18 cellular contexts compared by ENCODE assay signal in the genomic region with DNA sequence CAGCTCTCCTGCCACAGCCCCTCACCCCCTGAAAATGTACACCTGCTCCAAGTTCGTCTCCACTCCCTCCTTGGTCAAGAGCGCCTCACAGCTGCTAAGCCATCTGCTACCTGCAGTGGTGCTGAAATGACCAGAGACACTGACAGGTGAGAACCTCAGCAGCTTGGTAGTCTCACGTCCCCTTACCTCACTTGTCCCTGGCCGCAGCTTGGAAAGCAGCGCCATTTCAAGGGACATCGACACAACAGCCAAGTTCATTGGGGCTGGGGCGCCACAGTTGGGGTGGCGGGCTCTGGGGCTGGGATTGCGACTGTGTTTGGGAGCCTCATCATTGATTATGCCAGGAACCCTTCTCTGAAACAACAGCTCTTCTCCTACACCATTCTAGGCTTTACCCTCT. TPM values are rescaled to one million over a fixed set of nuclear protein-coding genes. Genes with fewer than 3 reads are reported as not detected.
DNase-seq lines count a peak whose midpoint lies in the region; FAIRE-seq and TF ChIP-seq lines count a peak whose summit lies in the region.
"Had no signal": no experiment of that assay in that cellular context is flagged by ENCODE, and none has a peak within 500 bp of the region (broad histone marks: within the 10 kb centered on the region; RNA-seq: fewer than 3 reads in every experiment).

No MANE protein-coding gene starts in this region.

- H3K27ac ChIP-seq in smooth muscle cell (ENCODE audit: low read depth) (no peak overlapping the region), kidney (ENCODE audit: low read depth in 2 of 2, low read length in 2 of 2) (no peak overlapping the region)
- H3K27ac ChIP-seq: breast epithelium, ovary had no signal

- 94% methylated on average over 9 of the region's 9 CpGs for WGBS in smooth muscle cell (ENCODE audit: low lambda C conversion rate)

- TF ChIP-seq CTCF in nephron (IDR thresholded peaks at IDR 0.05; ENCODE audit: unreplicated experiment in 3 of 3) = no peak
- no peak for TF ChIP-seq CTCF in smooth muscle cell (IDR thresholded peaks at IDR 0.05; ENCODE audit: borderline replicate concordance, insufficient read depth, poor library complexity, severe bottlenecking)
- no peak for TF ChIP-seq CTCF in kidney (IDR thresholded peaks at IDR 0.05; ENCODE audit: borderline replicate concordance, extremely low read depth, insufficient read depth)

- TF ChIP-seq POLR2A in GM12892 (IDR thresholded peaks at IDR 0.05; ENCODE audit: low read depth, low read length) = no peak

- peak overlapping the region; percentile 32 for H3K4me3 Mint-ChIP-seq in T-helper 2 cell treated with Interferon-gamma antibody and Interleukin-4, amounts not matched to agents 5 μg/mL and 100 μg/mL, for 36 hours
- H3K4me3 Mint-ChIP-seq in activated naive CD8-positive, alpha-beta T cell = peak overlapping the region; percentile 43
- no peak overlapping the region for H3K4me3 Mint-ChIP-seq in nephron
- H3K4me3 Mint-ChIP-seq: H9 had no signal

- intact Hi-C loops in kidney (cut with DNase I) = no loop called here

- peak; percentile 21 for FAIRE-seq in GM12892 (lab: Jason Lieb, UNC)
- no peak for FAIRE-seq in kidney (lab: Jason Lieb, UNC)
- FAIRE-seq: D721Med had no signal

- no peak overlapping the region for H3K4me3 ChIP-seq in smooth muscle cell
- no peak overlapping the region for H3K4me3 ChIP-seq in kidney (ENCODE audit: low read length in 2 of 2)
- H3K4me3 ChIP-seq: breast epithelium, MG63, ovary, skin epidermis had no signal

- H3K27ac Mint-ChIP-seq in T-helper 2 cell treated with Interferon-gamma antibody and Interleukin-4, amounts not matched to agents 5 μg/mL and 100 μg/mL, for 36 hours = peak overlapping the region; percentile 64
- peak overlapping the region; percentile 97 for H3K27ac Mint-ChIP-seq in activated naive CD8-positive, alpha-beta T cell
- peak overlapping the region; percentile 26 to 75 (median 67) for H3K27ac Mint-ChIP-seq in nephron

- no peaks in the 10 kb centered on the region for H3K27me3 Mint-ChIP-seq in T-helper 2 cell treated with Interferon-gamma antibody and Interleukin-4, amounts not matched to agents 5 μg/mL and 100 μg/mL, for 36 hours (ENCODE audit: low read depth)
- no peaks in the 10 kb centered on the region for H3K27me3 Mint-ChIP-seq in activated naive CD8-positive, alpha-beta T cell
- H3K27me3 Mint-ChIP-seq in nephron (ENCODE audit: low read depth) = no peaks in the 10 kb centered on the region

- H3K4me1 ChIP-seq in smooth muscle cell (ENCODE audit: low read depth) (no peaks in the 10 kb centered on the region), kidney (ENCODE audit: control insufficient read depth in 1 of 2, insufficient read depth in 1 of 2, low read depth in 1 of 2, low read length in 2 of 2) (no peaks in the 10 kb centered on the region)
- H3K4me1 ChIP-seq: breast epithelium had no signal

- no peaks in the 10 kb centered on the region for H4K20me1 ChIP-seq in smooth muscle cell (ENCODE audit: low read depth)

- H3K9me3 ChIP-seq in smooth muscle cell (replicated peaks; ENCODE audit: low read depth) (no peaks in the 10 kb centered on the region), kidney (ENCODE audit: control insufficient read depth in 1 of 2, low read length in 2 of 2) (no peaks in the 10 kb centered on the region)
- H3K9me3 ChIP-seq: breast epithelium, MG63, ovary had no signal

- H3K9ac ChIP-seq in smooth muscle cell (ENCODE audit: low read depth) (no peak overlapping the region), kidney (ENCODE audit: low read length in 2 of 2) (no peak overlapping the region)

- DNase-seq in T-helper 2 cell treated with Interferon-gamma antibody and Interleukin-4, amounts not matched to agents 5 μg/mL and 100 μg/mL, for 36 hours (ENCODE audit: low spot score) = no peak
- DNase-seq in T-helper 2 cell (no peak), GM12892 (ENCODE audit: insufficient read length) (no peak), Ammon's horn (ENCODE audit: low spot score) (no peak), smooth muscle cell (lab: John Stamatoyannopoulos, UW; ENCODE audit: unreplicated experiment) (no peak), kidney (no peak)
- DNase-seq: activated CD4-positive, alpha-beta T cell treated with anti-CD3 and anti-CD28 coated beads, Interleukin-2, amount 50 U/mL, for 1 hour; activated effector memory CD4-positive, alpha-beta T cell treated with anti-CD3 and anti-CD28 coated beads, Interleukin-2, amount 50 U/mL, for 16 hours; H9; MG63; NCI-H187 treated with DMSO at 0.1 percent for 48 hours; ovary; Right ventricle myocardium superior had no signal

- no peaks in the 10 kb centered on the region for H3K79me2 ChIP-seq in smooth muscle cell (ENCODE audit: low read depth)

- peaks cover 78% of the 10 kb centered on the region for H3K4me1 Mint-ChIP-seq in T-helper 2 cell treated with Interferon-gamma antibody and Interleukin-4, amounts not matched to agents 5 μg/mL and 100 μg/mL, for 36 hours (ENCODE audit: low read depth)
- peaks cover 89% of the 10 kb centered on the region for H3K4me1 Mint-ChIP-seq in activated naive CD8-positive, alpha-beta T cell (ENCODE audit: low read depth)
- H3K4me1 Mint-ChIP-seq in nephron = peaks cover 71% of the 10 kb centered on the region
- H3K4me1 Mint-ChIP-seq: H9 had no signal

- H3F3A ChIP-seq in smooth muscle cell (ENCODE audit: low read depth) = no peaks in the 10 kb centered on the region

- H2AFZ ChIP-seq in smooth muscle cell (ENCODE audit: low read depth) = no peak overlapping the region

- H3K36me3 ChIP-seq in smooth muscle cell (ENCODE audit: low read depth) = no peaks in the 10 kb centered on the region
- H3K36me3 ChIP-seq in kidney (ENCODE audit: control insufficient read depth in 1 of 2, insufficient read depth in 2 of 2, low read length in 2 of 2) = no peaks in the 10 kb centered on the region
- H3K36me3 ChIP-seq: breast epithelium, MG63, ovary had no signal

- no peak overlapping the region for H3K4me2 ChIP-seq in smooth muscle cell

- no peaks in the 10 kb centered on the region for H3K27me3 ChIP-seq in smooth muscle cell (ENCODE audit: low read depth)
- H3K27me3 ChIP-seq: breast epithelium, MG63, ovary had no signal

- H3K9me3 Mint-ChIP-seq in T-helper 2 cell treated with Interferon-gamma antibody and Interleukin-4, amounts not matched to agents 5 μg/mL and 100 μg/mL, for 36 hours = peaks cover 4% of the 10 kb centered on the region
- no peaks in the 10 kb centered on the region for H3K9me3 Mint-ChIP-seq in activated naive CD8-positive, alpha-beta T cell (ENCODE audit: low read depth)
- H3K9me3 Mint-ChIP-seq in nephron = no peaks in the 10 kb centered on the region

- peaks cover 42% of the 10 kb centered on the region for H3K36me3 Mint-ChIP-seq in T-helper 2 cell treated with Interferon-gamma antibody and Interleukin-4, amounts not matched to agents 5 μg/mL and 100 μg/mL, for 36 hours (ENCODE audit: low read depth)
- H3K36me3 Mint-ChIP-seq in activated naive CD8-positive, alpha-beta T cell = peaks cover 18% of the 10 kb centered on the region
- H3K36me3 Mint-ChIP-seq in nephron (ENCODE audit: low read depth) = no peaks in the 10 kb centered on the region

RNA-seq across cellular contexts. Expression of gene ANKRD44, which starts 47.5 kb away (rescaled TPM):
- polyA plus RNA-seq in GM12892 (2012; ENCODE audit: missing spikeins) = 32.8 TPM
- 5.5 and 6.0 TPM in 2 replicates for total RNA-seq in smooth muscle cell
- polyA plus RNA-seq in smooth muscle cell = 2.4 and 3.6 TPM in 2 replicates
- 39.2 TPM for total RNA-seq in kidney
- polyA plus RNA-seq in kidney (ENCODE audit: insufficient read depth, low read depth, low replicate concordance) = 2.2 TPM

Comparison
In these comparisons a context has a peak if more than half of its experiments do, and no peak if none do; other contexts are left out.
1. H3K4me3 Mint-ChIP-seq: peak in T-helper 2 cell treated with Interferon-gamma antibody and Interleukin-4, amounts not matched to agents 5 μg/mL and 100 μg/mL, for 36 hours (single experiment) and activated naive CD8-positive, alpha-beta T cell (single experiment); none in nephron (0 of 3).
2. Peak in every context shown above with its lines, with median percentiles within 50 percentile points of each other: H3K27ac Mint-ChIP-seq.